8 cellular contexts compared by ENCODE assay signal in the genomic region with DNA sequence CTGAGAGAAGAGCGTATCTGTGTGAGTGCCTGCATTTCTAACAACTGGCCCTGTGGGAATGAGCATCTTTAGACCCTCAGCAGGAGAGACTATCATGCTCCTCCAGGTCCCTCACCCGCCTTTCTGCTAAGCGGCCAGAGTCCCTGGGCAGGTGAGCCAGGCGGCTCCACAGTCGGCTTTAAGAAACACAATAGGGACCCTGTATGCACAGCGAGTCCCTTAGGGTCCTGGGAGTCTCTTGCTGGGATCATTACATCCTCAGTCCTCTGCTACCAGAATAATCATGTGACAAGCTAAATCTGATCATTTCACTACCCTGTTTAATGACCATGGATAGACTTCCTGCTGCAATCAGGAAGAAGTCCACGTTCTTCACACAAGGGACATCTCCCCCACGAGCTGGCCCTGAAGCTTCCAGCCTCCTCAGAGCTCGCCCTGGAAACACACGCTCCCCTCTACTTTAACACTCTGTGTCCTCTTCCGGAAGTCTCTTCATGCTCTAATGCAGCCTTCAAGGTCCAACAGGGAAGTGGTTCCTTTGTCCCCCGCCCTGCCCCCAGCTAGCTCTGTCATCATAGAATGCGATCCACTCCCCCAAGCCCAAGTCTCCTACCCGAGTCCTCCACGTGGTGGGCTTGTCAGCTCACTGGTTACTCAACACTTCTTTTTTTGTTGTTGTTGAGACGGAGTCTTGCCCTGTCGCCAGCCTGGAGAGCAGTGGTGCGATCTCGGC.
DNase-seq lines count a peak whose midpoint lies in the region; ATAC-seq and TF ChIP-seq lines count a peak whose summit lies in the region.

No MANE protein-coding gene starts in this region.

- peak overlapping the region; percentile 31 for H3K9ac ChIP-seq in adipocyte (ENCODE audit: low read length)

- peak overlapping the region; percentile 89 to 99 (median 96) for H3K27ac Mint-ChIP-seq in naive B cell

- H3K27me3 Mint-ChIP-seq in naive B cell: no peaks in the 10 kb centered on the region

- H3K36me3 Mint-ChIP-seq in naive B cell: peaks cover 0 to 4% of the 10 kb centered on the region in 2 donors

- no peak for TF ChIP-seq CTCF in GM13976 (IDR thresholded peaks at IDR 0.05; ENCODE audit: borderline replicate concordance, control extremely low read depth, extremely low read depth, insufficient read depth, missing control alignments)

- peaks cover 8% of the 10 kb centered on the region for H3K36me3 ChIP-seq in adipocyte (ENCODE audit: control insufficient read depth, insufficient read depth, low read length, severe bottlenecking)

- H3K4me3 Mint-ChIP-seq in naive B cell: peak overlapping the region; percentile 6 to 88 (median 82)

- no peak overlapping the region for H3K4me3 ChIP-seq in adipocyte (ENCODE audit: low read length)

- no peaks in the 10 kb centered on the region for H3K27me3 ChIP-seq in adipocyte (replicated peaks; ENCODE audit: control insufficient read depth, insufficient read depth, low read length)

- DNase-seq in GM13976 (ENCODE audit: low spot score) (peak; percentile 73), adipocyte (ENCODE audit: low read depth) (no peak), naive B cell (peak; percentile 68), occipital lobe (lab: John Stamatoyannopoulos, UW) (no peak), DMS153 (lab: John Stamatoyannopoulos, UW) (no peak), A172 (ENCODE audit: low spot score) (no peak)

- ATAC-seq in HG02759 (IDR thresholded peaks at IDR 0.05; ENCODE audit: unreplicated experiment) (peak; percentile 75), naive B cell (ENCODE audit: low read depth in 2 of 2) (peak; percentile 86 to 89), GM18858 (IDR thresholded peaks at IDR 0.05; ENCODE audit: unreplicated experiment) (no peak)

- no peaks in the 10 kb centered on the region for H3K9me3 ChIP-seq in adipocyte (ENCODE audit: control insufficient read depth, low read length)

- in situ Hi-C loops in GM13976 (cut with MboI; ENCODE audit: low sequenced_read_pairs, unreplicated experiment): no loop called here

- H3K4me1 ChIP-seq in adipocyte (ENCODE audit: control insufficient read depth, insufficient read depth, low read length): peaks cover 42% of the 10 kb centered on the region

- H3K9me3 Mint-ChIP-seq in naive B cell: no peaks in the 10 kb centered on the region

- peaks cover 57 to 77% (median 66%) of the 10 kb centered on the region in 3 donors for H3K4me1 Mint-ChIP-seq in naive B cell

Comparison
In these comparisons a context has a peak if more than half of its experiments do, and no peak if none do; other contexts are left out.
1. DNase-seq: peak in GM13976 (single experiment) and naive B cell (single experiment); none in adipocyte (single experiment), occipital lobe (single experiment), DMS153 (single experiment) and A172 (single experiment).